8 cellular contexts compared by ENCODE assay signal in the genomic region with DNA sequence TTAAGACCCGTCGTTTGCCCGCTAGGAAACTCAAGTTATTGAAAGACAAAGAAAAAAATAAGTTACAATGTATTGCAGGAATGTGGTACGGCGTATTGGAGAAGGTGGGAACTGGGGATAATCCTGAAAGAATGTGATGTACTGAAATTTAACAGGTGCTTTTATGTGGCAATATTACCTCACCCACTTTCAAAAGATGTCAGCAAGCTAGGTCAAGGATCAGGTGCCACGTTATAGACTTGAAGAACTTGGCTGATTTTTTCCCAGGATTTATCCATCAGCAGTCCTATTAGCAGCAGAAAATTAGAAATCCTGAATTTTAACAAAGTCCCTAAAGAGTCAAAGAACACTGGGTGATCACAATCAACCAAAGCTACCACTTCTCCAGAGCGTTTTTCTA. TPM values are rescaled to one million over a fixed set of nuclear protein-coding genes. Genes with fewer than 3 reads are reported as not detected.
DNase-seq lines count a peak whose midpoint lies in the region; ATAC-seq and TF ChIP-seq lines count a peak whose summit lies in the region.
"Not testable (repeated sequence)": the region's sequence is repeated elsewhere in the genome, so short reads cannot be mapped to it uniquely, and the experiment has no call there.

No MANE protein-coding gene starts in this region.

- BruUV-seq in PC-3 (replicated peaks; lab: Mats Ljungman, UMichigan) = TSS peak; percentile 78

- H3K4me3 Mint-ChIP-seq in CD4-positive, CD25-positive, alpha-beta regulatory T cell = peak overlapping the region; percentile 98 to 99 (median 98)
- H3K4me3 Mint-ChIP-seq in activated T-helper 2 cell treated with anti-CD3 and anti-CD28 coated beads, Interferon-gamma antibody, Interleukin-2, Interleukin-4, amounts not matched to agents 10 μg/mL and 5 μg/mL and 100 μg/mL, durations not matched to agents 14 hours and 24 hours and 36 hours (ENCODE audit: low read depth) = peak overlapping the region; percentile 95
- H3K4me3 Mint-ChIP-seq in nephron = peak overlapping the region; percentile 96 to 97 (median 96)

- peak overlapping the region; percentile 96 for H3K9ac ChIP-seq in PC-3 (ENCODE audit: low read length)

- not testable (repeated sequence) for H3K9me2 ChIP-seq in PC-3 (replicated peaks; ENCODE audit: low read length)

- H3K4me2 ChIP-seq in PC-3 (ENCODE audit: low read length) = peak overlapping the region; percentile 75

- not testable (repeated sequence) for TF ChIP-seq EP300 in suprapubic skin (IDR thresholded peaks at IDR 0.05)

- H3K9me3 ChIP-seq in CD4-positive, CD25-positive, alpha-beta regulatory T cell (ENCODE audit: control insufficient read depth in 2 of 2, low read length in 2 of 2); PC-3 (ENCODE audit: low read length); effector memory CD4-positive, alpha-beta T cell (ENCODE audit: control insufficient read depth, low read length); iPS-18c (ENCODE audit: control insufficient read depth, insufficient read depth, low read length); suprapubic skin: not testable (repeated sequence)

- H3K36me3 Mint-ChIP-seq in CD4-positive, CD25-positive, alpha-beta regulatory T cell; activated T-helper 2 cell treated with anti-CD3 and anti-CD28 coated beads, Interferon-gamma antibody, Interleukin-2, Interleukin-4, amounts not matched to agents 10 μg/mL and 5 μg/mL and 100 μg/mL, durations not matched to agents 14 hours and 24 hours and 36 hours (ENCODE audit: low read depth); nephron (ENCODE audit: low read depth): not testable (repeated sequence)

- intact Hi-C loops in PC-3 (cut with micrococcal nuclease); activated T-helper 2 cell treated with anti-CD3 and anti-CD28 coated beads, Interferon-gamma antibody, Interleukin-2, Interleukin-4, amounts not matched to agents 10 μg/mL and 5 μg/mL and 100 μg/mL, durations not matched to agents 14 hours and 24 hours and 36 hours (cut with micrococcal nuclease): not testable (repeated sequence)

- CTCF ChIA-PET in HEK293T (lab: Yijun Ruan, JAX); PC-3 (lab: Charles Lee): not testable (repeated sequence)

- not testable (repeated sequence) for H3K36me3 ChIP-seq in CD4-positive, CD25-positive, alpha-beta regulatory T cell (ENCODE audit: control insufficient read depth, insufficient read depth, low read length); PC-3 (ENCODE audit: low read depth, low read length); effector memory CD4-positive, alpha-beta T cell (ENCODE audit: control insufficient read depth, insufficient read depth, low read length); suprapubic skin

- not testable (repeated sequence) for H4K20me1 ChIP-seq in PC-3 (ENCODE audit: low read length)

- 3% methylated on average over 7 of the region's 7 CpGs for WGBS in suprapubic skin

- not testable (repeated sequence) for ATAC-seq in CD4-positive, CD25-positive, alpha-beta regulatory T cell (ENCODE audit: low read depth in 2 of 2)
- peak; percentile 18; the same call in 1 of the 2 replicates for ATAC-seq in PC-3

- H3K4me1 Mint-ChIP-seq in CD4-positive, CD25-positive, alpha-beta regulatory T cell = peaks cover 2 to 24% (median 15%) of the 10 kb centered on the region in 4 donors
- H3K4me1 Mint-ChIP-seq in activated T-helper 2 cell treated with anti-CD3 and anti-CD28 coated beads, Interferon-gamma antibody, Interleukin-2, Interleukin-4, amounts not matched to agents 10 μg/mL and 5 μg/mL and 100 μg/mL, durations not matched to agents 14 hours and 24 hours and 36 hours (ENCODE audit: low read depth) = not testable (repeated sequence)
- H3K4me1 Mint-ChIP-seq in nephron = peaks cover 23% of the 10 kb centered on the region

- not testable (repeated sequence) for H3K4me1 ChIP-seq in CD4-positive, CD25-positive, alpha-beta regulatory T cell (ENCODE audit: control insufficient read depth, insufficient read depth, low read length, poor library complexity, severe bottlenecking); PC-3 (ENCODE audit: insufficient read depth, low read length); effector memory CD4-positive, alpha-beta T cell (ENCODE audit: control insufficient read depth, insufficient read depth, low read length, poor library complexity, severe bottlenecking)
- H3K4me1 ChIP-seq in suprapubic skin = peaks cover 19% of the 10 kb centered on the region

- peaks cover 11% of the 10 kb centered on the region for H3K27me3 ChIP-seq in CD4-positive, CD25-positive, alpha-beta regulatory T cell (ENCODE audit: control insufficient read depth, insufficient read depth, low read length)
- H3K27me3 ChIP-seq in PC-3 (ENCODE audit: low read length); effector memory CD4-positive, alpha-beta T cell (replicated peaks; ENCODE audit: control insufficient read depth, insufficient read depth, low read length, poor library complexity, severe bottlenecking); suprapubic skin: not testable (repeated sequence)

- not testable (repeated sequence) for H3F3A ChIP-seq in PC-3 (ENCODE audit: low read length, unreplicated experiment)

- peak overlapping the region; percentile 85 for H3K27ac ChIP-seq in CD4-positive, CD25-positive, alpha-beta regulatory T cell (ENCODE audit: insufficient read depth, low read length, poor library complexity, severe bottlenecking)
- H3K27ac ChIP-seq in PC-3 (ENCODE audit: low read length) (peak overlapping the region; percentile 79), suprapubic skin (peak overlapping the region; percentile 93)
- H3K27ac ChIP-seq in effector memory CD4-positive, alpha-beta T cell (ENCODE audit: insufficient read depth, low read length, poor library complexity, severe bottlenecking) = peak overlapping the region; percentile 84

- peak in 1 of 3 donors; percentile 30 for DNase-seq in CD4-positive, CD25-positive, alpha-beta regulatory T cell
- DNase-seq in HEK293T (ENCODE audit: extremely low spot score) = peak; percentile 10
- peak; percentile 3 for DNase-seq in PC-3
- not testable (repeated sequence) for DNase-seq in activated T-helper 2 cell treated with anti-CD3 and anti-CD28 coated beads, Interferon-gamma antibody, Interleukin-2, Interleukin-4, amounts not matched to agents 10 μg/mL and 5 μg/mL and 100 μg/mL, durations not matched to agents 14 hours and 24 hours and 36 hours (ENCODE audit: low spot score); effector memory CD4-positive, alpha-beta T cell; suprapubic skin (ENCODE audit: low spot score in 2 of 2)

- not testable (repeated sequence) for TF ChIP-seq CTCF in PC-3 (conservative IDR thresholded peaks at IDR 0.05; ENCODE audit: low read depth, low read length); nephron (IDR thresholded peaks at IDR 0.05; ENCODE audit: unreplicated experiment in 3 of 3); suprapubic skin (IDR thresholded peaks at IDR 0.05)

- peak overlapping the region; percentile 93 for H3K4me3 ChIP-seq in CD4-positive, CD25-positive, alpha-beta regulatory T cell (ENCODE audit: low read depth, low read length)
- H3K4me3 ChIP-seq in PC-3 (ENCODE audit: low read length) (peak overlapping the region; percentile 98), iPS-18c (ENCODE audit: insufficient read depth, low read depth, low read length) (peak overlapping the region; percentile 74), suprapubic skin (peak overlapping the region; percentile 79)
- H3K4me3 ChIP-seq in effector memory CD4-positive, alpha-beta T cell (ENCODE audit: insufficient read depth, low read depth, low read length, poor library complexity, severe bottlenecking) = peak overlapping the region; percentile 90

- peaks cover 22% of the 10 kb centered on the region for H3K27me3 Mint-ChIP-seq in CD4-positive, CD25-positive, alpha-beta regulatory T cell
- H3K27me3 Mint-ChIP-seq in activated T-helper 2 cell treated with anti-CD3 and anti-CD28 coated beads, Interferon-gamma antibody, Interleukin-2, Interleukin-4, amounts not matched to agents 10 μg/mL and 5 μg/mL and 100 μg/mL, durations not matched to agents 14 hours and 24 hours and 36 hours (ENCODE audit: low read depth); nephron (ENCODE audit: low read depth): not testable (repeated sequence)

- POLR2A ChIA-PET in HEK293T (lab: Yijun Ruan, JAX) = interaction anchor here (1.0 kb wide), 1 partner anchor 464 kb away, joined by 3 read pairs; a partner anchor contains a TSS
- POLR2A ChIA-PET in PC-3 (lab: Charles Lee; ENCODE audit: unreplicated experiment) = not testable (repeated sequence)

- TF ChIP-seq POLR2A in suprapubic skin (IDR thresholded peaks at IDR 0.05) = not testable (repeated sequence)

- not testable (repeated sequence) for H3K9me3 Mint-ChIP-seq in CD4-positive, CD25-positive, alpha-beta regulatory T cell; activated T-helper 2 cell treated with anti-CD3 and anti-CD28 coated beads, Interferon-gamma antibody, Interleukin-2, Interleukin-4, amounts not matched to agents 10 μg/mL and 5 μg/mL and 100 μg/mL, durations not matched to agents 14 hours and 24 hours and 36 hours; nephron

- H3K27ac Mint-ChIP-seq in CD4-positive, CD25-positive, alpha-beta regulatory T cell = peak overlapping the region; percentile 92 to 100 (median 99)
- H3K27ac Mint-ChIP-seq in activated T-helper 2 cell treated with anti-CD3 and anti-CD28 coated beads, Interferon-gamma antibody, Interleukin-2, Interleukin-4, amounts not matched to agents 10 μg/mL and 5 μg/mL and 100 μg/mL, durations not matched to agents 14 hours and 24 hours and 36 hours = peak overlapping the region; percentile 93
- peak overlapping the region; percentile 98 to 99 (median 98) for H3K27ac Mint-ChIP-seq in nephron

- H2AFZ ChIP-seq in PC-3 (ENCODE audit: low read length) = peak overlapping the region; percentile 100

- H3K79me2 ChIP-seq in PC-3 (ENCODE audit: low read length) = peaks cover 15% of the 10 kb centered on the region

RNA-seq across cellular contexts. Expression of a gene that starts 0.6 kb away (rescaled TPM):
- total RNA-seq in CD4-positive, CD25-positive, alpha-beta regulatory T cell = 24.9 TPM
- 10 to 100 TPM; 16.4 to 20.6 (median 18.4) TPM for polyA plus RNA-seq in CD4-positive, CD25-positive, alpha-beta regulatory T cell
- 14.5 and 16.4 TPM in 2 replicates for total RNA-seq in PC-3 (2014; rRNA removed)
- 19.1 and 21.8 TPM in 2 replicates for total RNA-seq in activated T-helper 2 cell treated with anti-CD3 and anti-CD28 coated beads, Interferon-gamma antibody, Interleukin-2, Interleukin-4, amounts not matched to agents 10 μg/mL and 5 μg/mL and 100 μg/mL, durations not matched to agents 14 hours and 24 hours and 36 hours
- 10 to 100 TPM; 10.1 to 18.2 (median 15.9) TPM for total RNA-seq in suprapubic skin
